ENCODE assay signal across 24 cellular contexts in the genomic region with DNA sequence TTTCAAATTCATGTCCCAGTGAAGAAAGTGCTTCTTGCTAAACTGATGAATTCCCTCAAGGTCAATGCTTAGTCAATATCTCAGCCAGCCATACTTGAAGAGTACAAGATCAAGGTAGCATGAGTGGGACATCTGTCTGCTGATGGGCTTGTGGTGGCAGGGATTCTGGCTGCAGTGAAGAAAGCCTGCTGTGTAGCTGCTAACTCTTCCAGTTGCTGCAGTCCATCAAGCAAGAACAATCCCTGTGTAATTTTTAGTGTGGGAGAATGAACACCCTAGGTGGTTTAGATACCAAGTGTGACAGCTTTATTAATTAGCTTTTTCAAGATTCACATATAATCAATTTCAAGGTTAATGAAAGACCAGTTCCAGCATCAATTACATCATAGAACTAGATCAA.
DNase-seq lines count a peak whose midpoint lies in the region; FAIRE-seq and TF ChIP-seq lines count a peak whose summit lies in the region.
"Had no signal": no experiment of that assay in that cellular context is flagged by ENCODE, and none has a peak within 500 bp of the region (broad histone marks: within the 10 kb centered on the region; RNA-seq: fewer than 3 reads in every experiment).

No MANE protein-coding gene starts in this region.

- H3K23ac ChIP-seq in trophoblast cell (ENCODE audit: low read length), result no peak overlapping the region

- no peak overlapping the region for H2AFZ ChIP-seq in trophoblast cell (ENCODE audit: insufficient read depth, low read length, poor library complexity)

- peak; percentile 43 for FAIRE-seq in bronchial epithelial cell (lab: Jason Lieb, UNC)
- peak; percentile 32 for FAIRE-seq in urothelium cell line (lab: Jason Lieb, UNC)
- FAIRE-seq in GM19239 (lab: Jason Lieb, UNC), result no peak
- FAIRE-seq: A204.1, D721Med, G401.6, GM12891 had no signal

- peak overlapping the region; percentile 59 for H3K9ac ChIP-seq in trophoblast cell (ENCODE audit: low read length)
- H3K9ac ChIP-seq: BLaER1 had no signal

- H3K27me3 ChIP-seq in bronchial epithelial cell (ENCODE audit: control insufficient read depth, insufficient read depth, low read length) (no peaks in the 10 kb centered on the region), trophoblast cell (ENCODE audit: insufficient read depth, low read length) (no peaks in the 10 kb centered on the region)
- H3K27me3 ChIP-seq: BE2C, BLaER1 had no signal

- no peak overlapping the region for H2BK12ac ChIP-seq in trophoblast cell (ENCODE audit: low read length)

- no peak overlapping the region for H3K27ac ChIP-seq in trophoblast cell (ENCODE audit: low read depth, low read length)
- H3K27ac ChIP-seq: BLaER1 had no signal

- no peak overlapping the region for H2BK120ac ChIP-seq in trophoblast cell (ENCODE audit: insufficient read depth, low read length, poor library complexity)

- no peak overlapping the region for H3K4me3 Mint-ChIP-seq in activated T-helper 2 cell treated with anti-CD3 and anti-CD28 coated beads, Interferon-gamma antibody, Interleukin-2, Interleukin-4, amounts not matched to agents 10 μg/mL and 5 μg/mL and 100 μg/mL, durations not matched to agents 14 hours and 24 hours and 36 hours (ENCODE audit: low read depth)
- H3K4me3 Mint-ChIP-seq: CD14-positive monocyte; CD4-positive, alpha-beta memory T cell; CD4-positive, CD25-positive, alpha-beta regulatory T cell had no signal

- no peak for TF ChIP-seq CTCF in bronchial epithelial cell (IDR thresholded peaks at IDR 0.05; ENCODE audit: insufficient read depth, low read length, severe bottlenecking)

- no peak overlapping the region for H3K4me2 ChIP-seq in trophoblast cell (ENCODE audit: low read length)
- H3K4me2 ChIP-seq: BLaER1 had no signal

- H3K79me2 ChIP-seq in trophoblast cell (ENCODE audit: control insufficient read depth, insufficient read depth, low read length, poor library complexity), result no peaks in the 10 kb centered on the region

- H4K8ac ChIP-seq in trophoblast cell (ENCODE audit: low read depth, low read length), result no peak overlapping the region

- H4K12ac ChIP-seq in trophoblast cell (ENCODE audit: low read depth, low read length), result no peak overlapping the region

- intact Hi-C loops in activated T-helper 2 cell treated with anti-CD3 and anti-CD28 coated beads, Interferon-gamma antibody, Interleukin-2, Interleukin-4, amounts not matched to agents 10 μg/mL and 5 μg/mL and 100 μg/mL, durations not matched to agents 14 hours and 24 hours and 36 hours (cut with micrococcal nuclease), result no loop called here

- no peak overlapping the region for H4K91ac ChIP-seq in trophoblast cell (ENCODE audit: low read depth, low read length)

- H3K36me3 ChIP-seq in bronchial epithelial cell (ENCODE audit: control insufficient read depth, insufficient read depth, low read length), result no peaks in the 10 kb centered on the region
- H3K36me3 ChIP-seq in trophoblast cell (ENCODE audit: control insufficient read depth in 1 of 2, insufficient read depth in 2 of 2, low read length in 2 of 2), result no peaks in the 10 kb centered on the region
- H3K36me3 ChIP-seq: BE2C, BLaER1 had no signal

- H3K36me3 Mint-ChIP-seq in activated T-helper 2 cell treated with anti-CD3 and anti-CD28 coated beads, Interferon-gamma antibody, Interleukin-2, Interleukin-4, amounts not matched to agents 10 μg/mL and 5 μg/mL and 100 μg/mL, durations not matched to agents 14 hours and 24 hours and 36 hours (ENCODE audit: low read depth), result no peaks in the 10 kb centered on the region
- H3K36me3 Mint-ChIP-seq: CD14-positive monocyte; CD4-positive, alpha-beta memory T cell; CD4-positive, CD25-positive, alpha-beta regulatory T cell had no signal

- no peak overlapping the region for H3K4me3 ChIP-seq in bronchial epithelial cell (ENCODE audit: low read depth, low read length)
- no peak overlapping the region for H3K4me3 ChIP-seq in trophoblast cell (ENCODE audit: low read depth, low read length)
- H3K4me3 ChIP-seq: BLaER1 had no signal

- no peaks in the 10 kb centered on the region for H3K4me1 ChIP-seq in trophoblast cell (ENCODE audit: control insufficient read depth in 1 of 2, insufficient read depth in 2 of 2, low read length in 2 of 2)
- H3K4me1 ChIP-seq: BE2C, BLaER1, Caco-2 had no signal

- H2BK5ac ChIP-seq in trophoblast cell (ENCODE audit: low read depth, low read length, poor library complexity), result no peak overlapping the region

- DNase-seq in bronchial epithelial cell (ENCODE audit: low read depth) (no peak), trophoblast cell (no peak), urothelium cell line (ENCODE audit: low spot score) (no peak), GM19239 (ENCODE audit: insufficient read length, low spot score) (no peak), NCI-H187 (lab: John Stamatoyannopoulos, UW) (no peak)
- DNase-seq in activated T-helper 2 cell treated with anti-CD3 and anti-CD28 coated beads, Interferon-gamma antibody, Interleukin-2, Interleukin-4, amounts not matched to agents 10 μg/mL and 5 μg/mL and 100 μg/mL, durations not matched to agents 14 hours and 24 hours and 36 hours (ENCODE audit: low spot score), result no peak
- no peak for DNase-seq in activated effector memory CD4-positive, alpha-beta T cell treated with Interleukin-2 at 50 U/mL for 16 hours
- DNase-seq: 8988T; ACHN; BE2C; C1 segment of cervical spinal cord; Caco-2; Calu3; CD4-positive, alpha-beta memory T cell; CD4-positive, CD25-positive, alpha-beta regulatory T cell; DMS79 treated with DMSO at 0.1 percent for 48 hours; GF-D8 had no signal

- 0 out of 2 replicates have a peak, but pooled peaks have one; percentile 1 for TF ChIP-seq RAD21 in Ishikawa (IDR thresholded peaks at IDR 0.05; ENCODE audit: low read depth)

- H3K9me3 ChIP-seq in trophoblast cell (ENCODE audit: insufficient read depth, low read depth, low read length), result peaks cover 2% of the 10 kb centered on the region
- H3K9me3 ChIP-seq: BE2C, BLaER1, Caco-2 had no signal

- H3K18ac ChIP-seq in trophoblast cell (ENCODE audit: low read length), result no peak overlapping the region

- H3K27ac Mint-ChIP-seq in activated T-helper 2 cell treated with anti-CD3 and anti-CD28 coated beads, Interferon-gamma antibody, Interleukin-2, Interleukin-4, amounts not matched to agents 10 μg/mL and 5 μg/mL and 100 μg/mL, durations not matched to agents 14 hours and 24 hours and 36 hours, result no peak overlapping the region
- H3K27ac Mint-ChIP-seq: CD14-positive monocyte; CD4-positive, alpha-beta memory T cell; CD4-positive, CD25-positive, alpha-beta regulatory T cell had no signal

- peaks cover 34% of the 10 kb centered on the region for H3K9me3 Mint-ChIP-seq in activated T-helper 2 cell treated with anti-CD3 and anti-CD28 coated beads, Interferon-gamma antibody, Interleukin-2, Interleukin-4, amounts not matched to agents 10 μg/mL and 5 μg/mL and 100 μg/mL, durations not matched to agents 14 hours and 24 hours and 36 hours

- H3K14ac ChIP-seq in trophoblast cell (ENCODE audit: low read length), result no peak overlapping the region

- H3K4ac ChIP-seq in trophoblast cell (ENCODE audit: low read depth, low read length), result no peak overlapping the region

- H3K4me1 Mint-ChIP-seq in activated T-helper 2 cell treated with anti-CD3 and anti-CD28 coated beads, Interferon-gamma antibody, Interleukin-2, Interleukin-4, amounts not matched to agents 10 μg/mL and 5 μg/mL and 100 μg/mL, durations not matched to agents 14 hours and 24 hours and 36 hours (ENCODE audit: low read depth), result no peaks in the 10 kb centered on the region
- H3K4me1 Mint-ChIP-seq: CD14-positive monocyte; CD4-positive, alpha-beta memory T cell; CD4-positive, CD25-positive, alpha-beta regulatory T cell had no signal

- H3K79me1 ChIP-seq in trophoblast cell (ENCODE audit: low read length), result no peaks in the 10 kb centered on the region

- H3K27me3 Mint-ChIP-seq in activated T-helper 2 cell treated with anti-CD3 and anti-CD28 coated beads, Interferon-gamma antibody, Interleukin-2, Interleukin-4, amounts not matched to agents 10 μg/mL and 5 μg/mL and 100 μg/mL, durations not matched to agents 14 hours and 24 hours and 36 hours (ENCODE audit: low read depth), result no peaks in the 10 kb centered on the region
- H3K27me3 Mint-ChIP-seq: CD4-positive, alpha-beta memory T cell; CD4-positive, CD25-positive, alpha-beta regulatory T cell had no signal

- no peak overlapping the region for H2AK5ac ChIP-seq in trophoblast cell (ENCODE audit: low read length)

- peak; percentile 60 for TF ChIP-seq EP300 in Ishikawa (IDR thresholded peaks at IDR 0.05; ENCODE audit: borderline replicate concordance)

TF ChIP-seq in Ishikawa, 13 proteins besides CTCF, POLR2A, EP300 and RAD21 (continues in another document):
- TF ChIP-seq CEBPB (IDR thresholded peaks at IDR 0.05) (no peak), TCF12 (IDR thresholded peaks at IDR 0.05; ENCODE audit: low read depth) (peak; percentile 50; the same call in 1 of the 2 replicates), TEAD4 (IDR thresholded peaks at IDR 0.05) (0 out of 2 replicates have a peak, but pooled peaks have one; percentile 32), EGR1 (IDR thresholded peaks at IDR 0.05) (no peak)
- TF ChIP-seq, protein P1, sequence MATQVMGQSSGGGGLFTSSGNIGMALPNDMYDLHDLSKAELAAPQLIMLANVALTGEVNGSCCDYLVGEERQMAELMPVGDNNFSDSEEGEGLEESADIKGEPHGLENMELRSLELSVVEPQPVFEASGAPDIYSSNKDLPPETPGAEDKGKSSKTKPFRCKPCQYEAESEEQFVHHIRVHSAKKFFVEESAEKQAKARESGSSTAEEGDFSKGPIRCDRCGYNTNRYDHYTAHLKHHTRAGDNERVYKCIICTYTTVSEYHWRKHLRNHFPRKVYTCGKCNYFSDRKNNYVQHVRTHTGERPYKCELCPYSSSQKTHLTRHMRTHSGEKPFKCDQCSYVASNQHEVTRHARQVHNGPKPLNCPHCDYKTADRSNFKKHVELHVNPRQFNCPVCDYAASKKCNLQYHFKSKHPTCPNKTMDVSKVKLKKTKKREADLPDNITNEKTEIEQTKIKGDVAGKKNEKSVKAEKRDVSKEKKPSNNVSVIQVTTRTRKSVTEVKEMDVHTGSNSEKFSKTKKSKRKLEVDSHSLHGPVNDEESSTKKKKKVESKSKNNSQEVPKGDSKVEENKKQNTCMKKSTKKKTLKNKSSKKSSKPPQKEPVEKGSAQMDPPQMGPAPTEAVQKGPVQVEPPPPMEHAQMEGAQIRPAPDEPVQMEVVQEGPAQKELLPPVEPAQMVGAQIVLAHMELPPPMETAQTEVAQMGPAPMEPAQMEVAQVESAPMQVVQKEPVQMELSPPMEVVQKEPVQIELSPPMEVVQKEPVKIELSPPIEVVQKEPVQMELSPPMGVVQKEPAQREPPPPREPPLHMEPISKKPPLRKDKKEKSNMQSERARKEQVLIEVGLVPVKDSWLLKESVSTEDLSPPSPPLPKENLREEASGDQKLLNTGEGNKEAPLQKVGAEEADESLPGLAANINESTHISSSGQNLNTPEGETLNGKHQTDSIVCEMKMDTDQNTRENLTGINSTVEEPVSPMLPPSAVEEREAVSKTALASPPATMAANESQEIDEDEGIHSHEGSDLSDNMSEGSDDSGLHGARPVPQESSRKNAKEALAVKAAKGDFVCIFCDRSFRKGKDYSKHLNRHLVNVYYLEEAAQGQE (IDR thresholded peaks at IDR 0.05; ENCODE audit: low read depth), result no peak
